8 cellular contexts compared by ENCODE assay signal in the genomic region with DNA sequence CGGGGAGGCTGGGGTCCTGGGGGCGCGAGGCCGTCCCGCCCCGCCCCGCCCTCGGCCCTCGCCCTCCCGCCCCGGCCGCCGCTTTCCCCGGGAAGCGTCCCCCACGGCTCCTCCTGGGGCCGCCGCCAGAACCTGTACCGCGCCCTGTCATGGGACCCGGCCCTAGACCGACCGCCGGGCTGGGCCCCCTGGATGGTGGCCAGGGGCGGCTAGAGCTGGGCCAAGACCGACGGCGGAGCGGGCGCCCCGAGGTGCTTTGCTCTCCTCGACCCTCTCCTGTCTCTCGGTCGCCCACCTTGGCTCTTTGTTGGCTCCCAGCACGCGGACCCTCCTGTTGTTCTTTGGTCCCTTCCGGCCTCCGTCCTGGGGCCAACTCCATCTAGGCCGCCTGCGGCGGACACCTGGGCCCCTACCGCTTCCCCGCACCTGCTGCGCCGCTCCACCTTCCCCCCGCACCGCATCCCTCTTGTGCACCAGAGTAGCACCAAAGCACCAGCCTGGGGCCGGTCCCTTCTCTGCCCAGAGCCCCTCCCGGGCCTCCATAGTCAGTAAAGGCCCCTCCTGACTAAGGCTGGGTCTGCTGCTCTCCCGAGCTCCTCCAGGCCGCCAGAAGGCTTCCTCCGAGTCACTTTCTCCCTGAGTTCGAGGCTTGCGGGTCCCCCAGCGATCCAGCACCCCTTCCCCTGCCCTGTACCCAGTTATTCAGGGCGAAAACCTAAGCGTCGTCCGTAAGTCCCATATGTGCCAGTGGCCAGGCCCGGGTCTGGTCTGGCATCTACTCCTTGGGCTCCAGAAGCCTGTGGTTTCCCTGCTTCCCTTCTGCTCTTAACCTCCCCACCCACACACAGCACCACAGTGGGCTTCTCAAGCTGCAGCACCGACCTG. TPM values are rescaled to one million over a fixed set of nuclear protein-coding genes. Genes with fewer than 3 reads are reported as not detected.
DNase-seq lines count a peak whose midpoint lies in the region; ATAC-seq and TF ChIP-seq lines count a peak whose summit lies in the region.

No MANE protein-coding gene starts in this region.

- DNase-seq in AG10803 (ENCODE audit: low read depth) (no peak), left ventricle myocardium superior (peak; percentile 51), dermis blood vessel endothelial cell (no peak), A172 (ENCODE audit: low spot score) (no peak), GM19240 (ENCODE audit: insufficient read length, low spot score) (no peak)

- H3K27ac Mint-ChIP-seq in stimulated activated memory B cell treated with anti-CD40 and anti-IgM and Interleukin-4, amounts not matched to agents 10 μg/mL and 1 μg/mL and 100 μg/mL, for 72 hours = peak overlapping the region; percentile 97

- H3K9me3 Mint-ChIP-seq in stimulated activated memory B cell treated with anti-CD40 and anti-IgM and Interleukin-4, amounts not matched to agents 10 μg/mL and 1 μg/mL and 100 μg/mL, for 72 hours = no peaks in the 10 kb centered on the region

- H3K4me3 ChIP-seq in AG10803 (ENCODE audit: low read length) = peak overlapping the region; percentile 55

- TF ChIP-seq CTCF in AG10803 (conservative IDR thresholded peaks at IDR 0.05; ENCODE audit: low read length) (no peak), VCaP (conservative IDR thresholded peaks at IDR 0.05) (no peak)

- H3K27me3 Mint-ChIP-seq in stimulated activated memory B cell treated with anti-CD40 and anti-IgM and Interleukin-4, amounts not matched to agents 10 μg/mL and 1 μg/mL and 100 μg/mL, for 72 hours = no peaks in the 10 kb centered on the region

- peak; percentile 1 for ATAC-seq in GM21529 (IDR thresholded peaks at IDR 0.05; ENCODE audit: unreplicated experiment)
- no peak for ATAC-seq in left ventricle myocardium superior
- ATAC-seq in stimulated activated memory B cell treated with anti-CD40 and anti-IgM and Interleukin-4, amounts not matched to agents 10 μg/mL and 1 μg/mL and 100 μg/mL, for 72 hours = peak; percentile 1

- peak overlapping the region; percentile 79 for H3K4me3 Mint-ChIP-seq in stimulated activated memory B cell treated with anti-CD40 and anti-IgM and Interleukin-4, amounts not matched to agents 10 μg/mL and 1 μg/mL and 100 μg/mL, for 72 hours

- peak overlapping the region; percentile 96 for H3K27ac ChIP-seq in VCaP

- peaks cover 73% of the 10 kb centered on the region for H3K4me1 Mint-ChIP-seq in stimulated activated memory B cell treated with anti-CD40 and anti-IgM and Interleukin-4, amounts not matched to agents 10 μg/mL and 1 μg/mL and 100 μg/mL, for 72 hours

- intact Hi-C loops in left ventricle myocardium superior (cut with micrococcal nuclease) = no loop called here

- peaks cover 14% of the 10 kb centered on the region for H3K36me3 Mint-ChIP-seq in stimulated activated memory B cell treated with anti-CD40 and anti-IgM and Interleukin-4, amounts not matched to agents 10 μg/mL and 1 μg/mL and 100 μg/mL, for 72 hours

RNA-seq across cellular contexts. Expression of gene TACC3, which starts 0.6 kb away (rescaled TPM):
- total RNA-seq in left ventricle myocardium superior (6.4 TPM), dermis blood vessel endothelial cell (13.4 and 34.2 TPM in 2 replicates)
- 39.6 and 55.0 TPM in 2 replicates for total RNA-seq in A172 (2014; rRNA removed; shearing (Covaris generic))

RNA-seq across cellular contexts. Expression of gene TMEM129, which starts 0.8 kb away (rescaled TPM):
- total RNA-seq in left ventricle myocardium superior (31.2 TPM), dermis blood vessel endothelial cell (34.7 and 44.8 TPM in 2 replicates)
- 43.7 and 47.6 TPM in 2 replicates for total RNA-seq in A172 (2014; rRNA removed; shearing (Covaris generic))

RNA-seq across cellular contexts. Expression of gene SLBP, which starts 9.8 kb away (rescaled TPM):
- total RNA-seq in left ventricle myocardium superior (14.3 TPM), dermis blood vessel endothelial cell (61.5 and 62.8 TPM in 2 replicates)
- 163 and 168 TPM in 2 replicates for total RNA-seq in A172 (2014; rRNA removed; shearing (Covaris generic))

RNA-seq across cellular contexts. Expression of gene FAM53A, which starts 37.8 kb away (rescaled TPM):
- total RNA-seq in left ventricle myocardium superior (1.3 TPM), dermis blood vessel endothelial cell (1.1 and 2.4 TPM in 2 replicates)
- total RNA-seq in A172 (2014; rRNA removed; shearing (Covaris generic)) = 4.1 and 6.0 TPM in 2 replicates
